Comparison of ENCODE assay signal across 11 cellular contexts in the genomic region with DNA sequence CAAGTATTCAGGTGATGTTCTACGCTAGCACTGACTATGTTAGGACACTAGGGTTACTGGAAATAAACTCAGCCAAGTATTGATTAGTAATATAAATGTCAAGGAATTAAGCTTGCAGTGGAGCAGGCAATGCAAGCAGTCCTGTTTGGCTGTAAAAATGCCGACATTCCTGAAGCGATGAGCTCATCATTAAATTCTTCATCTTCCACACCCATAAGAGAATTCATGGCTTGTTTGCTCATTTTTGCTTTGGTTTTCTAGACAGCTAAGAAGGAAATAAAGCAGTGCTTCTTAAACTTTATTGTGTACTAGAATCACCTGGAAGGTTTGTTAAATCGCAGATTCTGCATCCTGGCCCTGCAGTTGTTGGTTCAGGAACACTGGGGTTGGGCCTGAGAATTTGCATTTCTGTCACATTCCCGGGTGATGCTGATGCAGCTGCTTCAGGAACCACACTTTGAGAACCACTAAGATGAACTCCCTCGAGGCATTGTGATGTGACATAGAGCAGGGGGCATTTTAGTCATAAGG. TPM values are rescaled to one million over a fixed set of nuclear protein-coding genes. Genes with fewer than 3 reads are reported as not detected.
DNase-seq lines count a peak whose midpoint lies in the region; ATAC-seq and TF ChIP-seq lines count a peak whose summit lies in the region.
"Had no signal": no experiment of that assay in that cellular context is flagged by ENCODE, and none has a peak within 500 bp of the region (broad histone marks: within the 10 kb centered on the region; RNA-seq: fewer than 3 reads in every experiment).

No MANE protein-coding gene starts in this region.

- H3K36me3 ChIP-seq in MM.1S (replicated peaks; ENCODE audit: insufficient read depth, low read length): no peaks in the 10 kb centered on the region
- H3K36me3 ChIP-seq: colonic mucosa had no signal

- no peak overlapping the region for H2AFZ ChIP-seq in MM.1S (ENCODE audit: low read length)

- DNase-seq in Right ventricle myocardium inferior (ENCODE audit: missing footprints) (no peak), cardiac septum (ENCODE audit: low spot score) (no peak), epithelial cell of esophagus (ENCODE audit: low read depth) (peak; percentile 88), lung microvascular endothelial cell (ENCODE audit: low read depth in 2 of 2) (peak; percentile 29 to 78), MM.1S (no peak), GOT3 (lab: John Stamatoyannopoulos, UW) (no peak)
- DNase-seq in activated CD4-positive, alpha-beta T cell treated with anti-CD3 and anti-CD28 coated beads, Interleukin-2, amount 50 U/mL, for 4 hours: no peak
- DNase-seq: activated CD4-positive, alpha-beta T cell treated with anti-CD3 and anti-CD28 coated beads, Interleukin-2, amount 10 ng/mL, durations not matched to agents 7 days and 5 days; colonic mucosa; NCI-H524 treated with DMSO at 0.1 percent for 48 hours had no signal

- no peak overlapping the region for H3K9ac ChIP-seq in MM.1S (ENCODE audit: low read length)

- no peaks in the 10 kb centered on the region for H3K9me3 ChIP-seq in MM.1S (replicated peaks; ENCODE audit: insufficient read depth, low read length)
- H3K9me3 ChIP-seq: colonic mucosa had no signal

- TF ChIP-seq CTCF in epithelial cell of esophagus (IDR thresholded peaks at IDR 0.05; ENCODE audit: insufficient read depth, low read depth, low read length, missing control alignments): no peak
- TF ChIP-seq CTCF in MM.1S (IDR thresholded peaks at IDR 0.05; ENCODE audit: low read length): no peak

- H3K4me1 ChIP-seq in MM.1S (ENCODE audit: low read length): peaks cover 13% of the 10 kb centered on the region

- H4K20me1 ChIP-seq in MM.1S (ENCODE audit: insufficient read depth, low read length): no peaks in the 10 kb centered on the region

- H3K9me2 ChIP-seq in MM.1S (replicated peaks; ENCODE audit: insufficient read depth, low read length): no peaks in the 10 kb centered on the region

- intact Hi-C loops in Right ventricle myocardium inferior (cut with DNase I) (no loop called here), cardiac septum (cut with DNase I) (no loop called here)

- H3K4me2 ChIP-seq in MM.1S (ENCODE audit: low read depth, low read length): no peak overlapping the region

- H3K4me3 ChIP-seq in epithelial cell of esophagus (ENCODE audit: low read length): no peak overlapping the region
- no peak overlapping the region for H3K4me3 ChIP-seq in MM.1S (ENCODE audit: low read length)
- H3K4me3 ChIP-seq: colonic mucosa had no signal

- H3K27me3 ChIP-seq in MM.1S (replicated peaks; ENCODE audit: insufficient read depth, low read length): no peaks in the 10 kb centered on the region
- H3K27me3 ChIP-seq: colonic mucosa had no signal

- 0 out of 2 replicates have a peak, but pooled peaks cover 7% of the 10 kb centered on the region for H3F3A ChIP-seq in MM.1S (ENCODE audit: insufficient read depth, low read length)

- peak; percentile 56 for ATAC-seq in Right ventricle myocardium inferior
- no peak for ATAC-seq in GM21423 (IDR thresholded peaks at IDR 0.05; ENCODE audit: unreplicated experiment)

- no peak overlapping the region for H3K27ac ChIP-seq in MM.1S (ENCODE audit: low read length)
- H3K27ac ChIP-seq: colonic mucosa had no signal

- no peaks in the 10 kb centered on the region for H3K79me2 ChIP-seq in MM.1S (ENCODE audit: low read length)

RNA-seq across cellular contexts. Expression of a gene that starts 17.8 kb away (rescaled TPM):
- 54.5 TPM for total RNA-seq in Right ventricle myocardium inferior
- 12.3 TPM for total RNA-seq in cardiac septum
- 23.8 and 49.9 TPM in 2 replicates for total RNA-seq in lung microvascular endothelial cell

Comparison
In these comparisons a context has a peak if more than half of its experiments do, and no peak if none do; other contexts are left out.
1. DNase-seq: peak in epithelial cell of esophagus (single experiment) and lung microvascular endothelial cell (2 of 2); none in Right ventricle myocardium inferior (single experiment), cardiac septum (single experiment), MM.1S (single experiment), activated CD4-positive, alpha-beta T cell treated with anti-CD3 and anti-CD28 coated beads, Interleukin-2, amount 50 U/mL, for 4 hours (0 of 2) and GOT3 (single experiment).